In the genomic region with DNA sequence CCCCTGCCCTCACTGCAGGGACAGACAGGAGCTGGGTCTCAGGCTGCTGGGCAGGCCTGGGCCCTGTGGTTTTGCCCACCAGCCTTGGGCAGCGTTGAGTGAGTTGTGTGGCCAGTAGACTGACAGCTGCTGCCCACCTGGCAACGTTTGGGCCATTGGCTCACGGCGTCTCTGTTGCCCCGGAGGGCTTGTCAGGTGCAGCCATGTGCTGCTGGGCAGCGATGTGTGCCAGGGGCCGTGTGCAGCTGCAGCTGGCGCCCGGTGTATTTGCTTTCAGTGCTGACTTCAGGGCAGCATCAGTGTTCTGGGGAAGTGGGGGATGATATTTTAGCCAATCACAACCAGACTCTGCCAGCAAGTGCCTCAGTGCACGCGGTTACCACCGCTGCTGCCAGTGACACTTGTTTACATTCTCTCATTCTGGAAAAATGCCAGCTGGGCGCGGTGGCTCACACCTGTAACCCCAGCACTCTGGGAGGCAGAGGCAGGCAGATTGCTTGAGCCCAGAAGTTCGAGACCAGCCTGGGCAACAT, we compare ENCODE assay signal across 11 cellular contexts.
A peak's percentile ranks its signal among the peaks of the same experiment; 100 is the strongest.
DNase-seq lines count a peak whose midpoint lies in the region; ATAC-seq and TF ChIP-seq lines count a peak whose summit lies in the region.
"Had no signal": no experiment of that assay in that cellular context is flagged by ENCODE, and none has a peak within 500 bp of the region (broad histone marks: within the 10 kb centered on the region; RNA-seq: fewer than 3 reads in every experiment).

No MANE protein-coding gene starts in this region.

- no peak for ATAC-seq in GM21825 (IDR thresholded peaks at IDR 0.05; ENCODE audit: unreplicated experiment)
- ATAC-seq in HG03025 (IDR thresholded peaks at IDR 0.05; ENCODE audit: low FRiP score, unreplicated experiment): no peak

- peaks cover 100% of the 10 kb centered on the region for H3K4me1 ChIP-seq in BLaER1

- H3K27ac ChIP-seq in BLaER1: peak overlapping the region; percentile 88
- H3K27ac ChIP-seq: neural progenitor cell had no signal

- H3K36me3 ChIP-seq in BLaER1: peaks cover 43% of the 10 kb centered on the region
- H3K36me3 ChIP-seq: neural progenitor cell had no signal

- no peak for TF ChIP-seq CTCF in GM12865 (IDR thresholded peaks at IDR 0.05; ENCODE audit: insufficient read depth, low read depth, low read length, missing control alignments)
- no peak for TF ChIP-seq CTCF in epithelial cell of esophagus (IDR thresholded peaks at IDR 0.05; ENCODE audit: insufficient read depth, low read depth, low read length, missing control alignments)

- peak overlapping the region; percentile 67 for H3K9ac ChIP-seq in BLaER1

- H3K4me3 ChIP-seq in BLaER1 (peak overlapping the region; percentile 50), GM12865 (ENCODE audit: low read depth, low read length) (no peak overlapping the region), epithelial cell of esophagus (ENCODE audit: low read length) (no peak overlapping the region)
- H3K4me3 ChIP-seq: neural progenitor cell had no signal

- no peaks in the 10 kb centered on the region for H3K9me3 ChIP-seq in BLaER1

- peaks cover 100% of the 10 kb centered on the region for H4K20me1 ChIP-seq in BLaER1

- no peaks in the 10 kb centered on the region for H3K27me3 ChIP-seq in BLaER1
- H3K27me3 ChIP-seq: neural progenitor cell had no signal

- peak; percentile 47 for DNase-seq in GM12865 (ENCODE audit: low read depth)
- peak; percentile 99 for DNase-seq in NCI-H69 (lab: John Stamatoyannopoulos, UW)
- peak; percentile 51 for DNase-seq in epithelial cell of esophagus (ENCODE audit: low read depth)
- DNase-seq in retina: no peak
- no peak for DNase-seq in pons (ENCODE audit: low spot score)
- DNase-seq: activated CD8-positive, alpha-beta memory T cell treated with anti-CD3 and anti-CD28 coated beads, Interleukin-2, amount 50 U/mL, for 4 hours; NCI-H2227 treated with DMSO at 0.1 percent for 48 hours had no signal

- H3K4me2 ChIP-seq in BLaER1: peak overlapping the region; percentile 98
- H3K4me2 ChIP-seq: neural progenitor cell had no signal

Comparison
In these comparisons a context has a peak if more than half of its experiments do, and no peak if none do; other contexts are left out.
1. DNase-seq: peak in GM12865 (single experiment), NCI-H69 (single experiment) and epithelial cell of esophagus (single experiment); none in retina (single experiment) and pons (single experiment).